In genomic region chr10:16896993-16897392, GRCh38 we compare ENCODE assay signal across 17 cellular contexts.
DNase-seq lines count a peak whose midpoint lies in the region; ATAC-seq and TF ChIP-seq lines count a peak whose summit lies in the region.
"Had no signal": no experiment of that assay in that cellular context is flagged by ENCODE, and none has a peak within 500 bp of the region (broad histone marks: within the 10 kb centered on the region; RNA-seq: fewer than 3 reads in every experiment).

No MANE protein-coding gene starts in this region.

- no peak overlapping the region for H3K27ac Mint-ChIP-seq in CD14-positive monocyte
- H3K27ac Mint-ChIP-seq: CD4-positive, alpha-beta T cell; CD8-positive, alpha-beta memory T cell had no signal

- no peaks in the 10 kb centered on the region for H3K27me3 ChIP-seq in Panc1 (ENCODE audit: control insufficient read depth, insufficient read depth, low read length)
- no peaks in the 10 kb centered on the region for H3K27me3 ChIP-seq in mesenchymal stem cell (ENCODE audit: control insufficient read depth in 1 of 2, insufficient read depth in 1 of 2, low read length in 2 of 2)
- no peaks in the 10 kb centered on the region for H3K27me3 ChIP-seq in smooth muscle cell (ENCODE audit: low read depth)
- H3K27me3 ChIP-seq: BE2C, BLaER1 had no signal

- no peak overlapping the region for H3K4me3 ChIP-seq in Panc1 (ENCODE audit: low read depth in 2 of 2, low read length in 2 of 2)
- H3K4me3 ChIP-seq in mesenchymal stem cell (ENCODE audit: insufficient read depth in 1 of 2, low read depth in 1 of 2, low read length in 2 of 2), result no peak overlapping the region
- H3K4me3 ChIP-seq in smooth muscle cell, result no peak overlapping the region
- H3K4me3 ChIP-seq: BLaER1 had no signal

- no peak overlapping the region for H3K4me3 Mint-ChIP-seq in CD14-positive monocyte
- H3K4me3 Mint-ChIP-seq: CD4-positive, alpha-beta T cell; CD8-positive, alpha-beta memory T cell had no signal

- intact Hi-C loops in Panc1 (cut with micrococcal nuclease; ENCODE audit: unreplicated experiment), result no loop called here
- intact Hi-C loops in CD14-positive monocyte (cut with micrococcal nuclease), result no loop called here

- no peak overlapping the region for H2AK5ac ChIP-seq in mesenchymal stem cell (ENCODE audit: low read length, severe bottlenecking)

- H3K9me3 Mint-ChIP-seq in CD14-positive monocyte, result peaks cover 0 to 5% (median 2%) of the 10 kb centered on the region in 7 donors
- H3K9me3 Mint-ChIP-seq: CD4-positive, alpha-beta T cell had no signal

- H3K9ac ChIP-seq in mesenchymal stem cell (ENCODE audit: low read length) (no peak overlapping the region), smooth muscle cell (ENCODE audit: low read depth) (no peak overlapping the region)
- H3K9ac ChIP-seq: BLaER1 had no signal

- in situ Hi-C loops in Panc1 (cut with HindIII; ENCODE audit: low pct_unique_long_range_greater_than_20kb, low sequenced_read_pairs), result no loop called here

- H2BK15ac ChIP-seq in mesenchymal stem cell (ENCODE audit: low read depth, poor library complexity, severe bottlenecking), result peak overlapping the region; percentile 52

- H2BK5ac ChIP-seq in mesenchymal stem cell (ENCODE audit: low read depth, low read length, poor library complexity, severe bottlenecking), result no peak overlapping the region

- POLR2A ChIA-PET in Panc1 (lab: Charles Lee), result interaction anchor here (0.6 kb wide), 1 partner anchor 345 kb away, joined by 4 read pairs; no protein-coding TSS in a partner anchor

- no peak overlapping the region for H4K91ac ChIP-seq in mesenchymal stem cell (ENCODE audit: low read length)

- H3K4me1 ChIP-seq in Panc1 (ENCODE audit: control insufficient read depth, insufficient read depth, low read length) (peaks cover 19% of the 10 kb centered on the region), mesenchymal stem cell (ENCODE audit: control insufficient read depth, insufficient read depth, low read depth, low read length) (peaks cover 3% of the 10 kb centered on the region), smooth muscle cell (ENCODE audit: low read depth) (no peaks in the 10 kb centered on the region)
- H3K4me1 ChIP-seq: BLaER1 had no signal

- TF ChIP-seq CTCF in Panc1 (IDR thresholded peaks at IDR 0.05) (no peak), smooth muscle cell (IDR thresholded peaks at IDR 0.05; ENCODE audit: borderline replicate concordance, insufficient read depth, poor library complexity, severe bottlenecking) (no peak), CD14-positive monocyte (IDR thresholded peaks at IDR 0.05) (no peak)

- H2BK120ac ChIP-seq in mesenchymal stem cell (ENCODE audit: low read depth, low read length), result no peak overlapping the region

- peaks cover 20% of the 10 kb centered on the region; the same call in 1 of the 2 replicates for H3K9me3 ChIP-seq in Panc1 (ENCODE audit: control insufficient read depth, insufficient read depth, low read depth, low read length)
- H3K9me3 ChIP-seq in mesenchymal stem cell (ENCODE audit: control insufficient read depth, low read length), result peaks cover 3% of the 10 kb centered on the region
- no peaks in the 10 kb centered on the region for H3K9me3 ChIP-seq in smooth muscle cell (replicated peaks; ENCODE audit: low read depth)
- H3K9me3 ChIP-seq: BE2C, BLaER1 had no signal

- H3K27ac ChIP-seq in Panc1 (ENCODE audit: low read length) (peak overlapping the region; percentile 72; the same call in 1 of the 2 replicates), mesenchymal stem cell (ENCODE audit: low read length, poor library complexity, severe bottlenecking) (no peak overlapping the region), smooth muscle cell (ENCODE audit: low read depth) (no peak overlapping the region)
- H3K27ac ChIP-seq: BLaER1 had no signal

- no peak overlapping the region for H3K4ac ChIP-seq in mesenchymal stem cell (ENCODE audit: low read depth in 1 of 2, low read length in 2 of 2)

- H3K14ac ChIP-seq in mesenchymal stem cell (ENCODE audit: low read length in 2 of 2), result no peak overlapping the region

- H3K36me3 ChIP-seq in Panc1 (ENCODE audit: control insufficient read depth, insufficient read depth, low read length) (no peaks in the 10 kb centered on the region; the same call in 1 of the 2 replicates), mesenchymal stem cell (ENCODE audit: control insufficient read depth in 1 of 2, insufficient read depth in 2 of 2, low read depth in 1 of 2, low read length in 2 of 2) (peaks cover 0 to 14% of the 10 kb centered on the region in 2 experiments), smooth muscle cell (ENCODE audit: low read depth) (no peaks in the 10 kb centered on the region)
- H3K36me3 ChIP-seq: BE2C, BLaER1 had no signal

- peaks cover 0 to 4% (median 0%) of the 10 kb centered on the region in 3 donors for H3K27me3 Mint-ChIP-seq in CD14-positive monocyte (ENCODE audit: low read depth in 3 of 3)
- H3K27me3 Mint-ChIP-seq: CD4-positive, alpha-beta T cell; CD8-positive, alpha-beta memory T cell had no signal

- WGBS in mesenchymal stem cell, result 85% methylated on average over 2 of the region's 3 CpGs
- WGBS in smooth muscle cell (ENCODE audit: low lambda C conversion rate), result 91% methylated on average over 3 of the region's 3 CpGs

- CTCF ChIA-PET in Panc1 (lab: Charles Lee), result no interaction called here

- no peak overlapping the region for H3K18ac ChIP-seq in mesenchymal stem cell (ENCODE audit: low read depth in 1 of 2, low read length in 2 of 2)

- H3K4me2 ChIP-seq in mesenchymal stem cell (ENCODE audit: low read length, poor library complexity, severe bottlenecking) (no peak overlapping the region), smooth muscle cell (no peak overlapping the region)
- H3K4me2 ChIP-seq: BLaER1 had no signal

- BruUV-seq in Panc1 (replicated peaks; lab: Mats Ljungman, UMichigan), result no TSS peak

- no peak for DNase-seq in Panc1 (ENCODE audit: low read depth, low spot score)
- peak; percentile 24 for DNase-seq in amniotic epithelial cell (ENCODE audit: low read depth)
- DNase-seq in mesenchymal stem cell, result no peak
- no peak for DNase-seq in smooth muscle cell (lab: John Stamatoyannopoulos, UW; ENCODE audit: unreplicated experiment)
- DNase-seq in NCI-H2171 (lab: John Stamatoyannopoulos, UW), result no peak
- no peak for DNase-seq in CD14-positive monocyte (ENCODE audit: low spot score)
- DNase-seq: 8988T; ACHN; BE2C; C1 segment of cervical spinal cord; CD4-positive, alpha-beta T cell; CD8-positive, alpha-beta memory T cell; COR-L47; DMS79 treated with DMSO at 0.1 percent for 48 hours; GF-D8 had no signal

- peaks cover 0 to 1% of the 10 kb centered on the region in 2 donors for H3K36me3 Mint-ChIP-seq in CD14-positive monocyte

- no peaks in the 10 kb centered on the region for H3K79me1 ChIP-seq in mesenchymal stem cell (replicated peaks; ENCODE audit: low read length, poor library complexity, severe bottlenecking)

- H4K8ac ChIP-seq in mesenchymal stem cell (ENCODE audit: low read length), result no peak overlapping the region

- H4K20me1 ChIP-seq in smooth muscle cell (ENCODE audit: low read depth), result no peaks in the 10 kb centered on the region
- H4K20me1 ChIP-seq: BLaER1 had no signal

- H3K79me2 ChIP-seq in smooth muscle cell (ENCODE audit: low read depth), result no peaks in the 10 kb centered on the region

- no peak overlapping the region for H3K23ac ChIP-seq in mesenchymal stem cell (ENCODE audit: low read length in 2 of 2)

- H2AFZ ChIP-seq in mesenchymal stem cell (ENCODE audit: low read depth, low read length), result no peak overlapping the region
- H2AFZ ChIP-seq in smooth muscle cell (ENCODE audit: low read depth), result no peak overlapping the region

- no peaks in the 10 kb centered on the region for H3K4me1 Mint-ChIP-seq in CD14-positive monocyte

- no peaks in the 10 kb centered on the region for H3F3A ChIP-seq in smooth muscle cell (ENCODE audit: low read depth)

- ATAC-seq in Panc1 (no peak), HG03159 (IDR thresholded peaks at IDR 0.05; ENCODE audit: unreplicated experiment) (no peak)

- no peak overlapping the region for H2BK12ac ChIP-seq in mesenchymal stem cell (ENCODE audit: low read length in 2 of 2)
